17 cellular contexts compared by ENCODE assay signal in genomic region chr4:76665721-76666120, GRCh38.
"Had no signal": no experiment of that assay in that cellular context is flagged by ENCODE, and none has a peak within 500 bp of the region (broad histone marks: within the 10 kb centered on the region; RNA-seq: fewer than 3 reads in every experiment).

No MANE protein-coding gene starts in this region.

- H3K36me3 ChIP-seq: adrenal gland, esophagus squamous epithelium, pancreas, tibial nerve had no signal

- H3K27ac ChIP-seq: adrenal gland had no signal

- H3K9me3 Mint-ChIP-seq: activated CD4-positive, alpha-beta memory T cell treated with anti-CD3 and anti-CD28 coated beads, Interleukin-2, amount 10 ng/mL, durations not matched to agents 7 days and 5 days; activated naive CD4-positive, alpha-beta T cell treated with anti-CD3 and anti-CD28 coated beads, Interleukin-2, amount 50 U/mL, for 24 hours; activated T-cell treated with anti-CD3 and anti-CD28 coated beads, Interleukin-2, amount 50 U/mL, for 24 hours; stimulated activated effector memory CD8-positive, alpha-beta T cell treated with anti-CD3 and anti-CD28 coated beads, Interleukin-12 subunit alpha, Interleukin-12 subunit beta, amount 100 ng/mL, for 72 hours; WTC11 had no signal

- H3K4me1 Mint-ChIP-seq: activated naive CD4-positive, alpha-beta T cell treated with anti-CD3 and anti-CD28 coated beads, Interleukin-2, amount 50 U/mL, for 24 hours; stimulated activated effector memory CD8-positive, alpha-beta T cell treated with anti-CD3 and anti-CD28 coated beads, Interleukin-12 subunit alpha, Interleukin-12 subunit beta, amount 100 ng/mL, for 72 hours; WTC11 had no signal

- H3K4me3 ChIP-seq: adrenal gland, esophagus squamous epithelium, pancreas, tibial nerve had no signal

- H3K27me3 ChIP-seq: adrenal gland, esophagus squamous epithelium, pancreas, tibial nerve had no signal

- H3K27ac Mint-ChIP-seq: activated CD4-positive, alpha-beta memory T cell treated with anti-CD3 and anti-CD28 coated beads, Interleukin-2, amount 10 ng/mL, durations not matched to agents 7 days and 5 days; activated naive CD4-positive, alpha-beta T cell treated with anti-CD3 and anti-CD28 coated beads, Interleukin-2, amount 50 U/mL, for 24 hours; activated T-cell treated with anti-CD3 and anti-CD28 coated beads, Interleukin-2, amount 50 U/mL, for 24 hours; stimulated activated effector memory CD8-positive, alpha-beta T cell treated with anti-CD3 and anti-CD28 coated beads, Interleukin-12 subunit alpha, Interleukin-12 subunit beta, amount 100 ng/mL, for 72 hours; T-helper 17 cell; WTC11 had no signal

- H3K9me3 ChIP-seq: adrenal gland, esophagus squamous epithelium, pancreas, tibial nerve had no signal

- H3K36me3 Mint-ChIP-seq: activated naive CD4-positive, alpha-beta T cell treated with anti-CD3 and anti-CD28 coated beads, Interleukin-2, amount 50 U/mL, for 24 hours; stimulated activated effector memory CD8-positive, alpha-beta T cell treated with anti-CD3 and anti-CD28 coated beads, Interleukin-12 subunit alpha, Interleukin-12 subunit beta, amount 100 ng/mL, for 72 hours; WTC11 had no signal

- H3K4me3 Mint-ChIP-seq: activated CD4-positive, alpha-beta memory T cell treated with anti-CD3 and anti-CD28 coated beads, Interleukin-2, amount 10 ng/mL, durations not matched to agents 7 days and 5 days; activated naive CD4-positive, alpha-beta T cell treated with anti-CD3 and anti-CD28 coated beads, Interleukin-2, amount 50 U/mL, for 24 hours; activated T-cell treated with anti-CD3 and anti-CD28 coated beads, Interleukin-2, amount 50 U/mL, for 24 hours; stimulated activated effector memory CD8-positive, alpha-beta T cell treated with anti-CD3 and anti-CD28 coated beads, Interleukin-12 subunit alpha, Interleukin-12 subunit beta, amount 100 ng/mL, for 72 hours; T-helper 17 cell; WTC11 had no signal

- H3K4me1 ChIP-seq: adrenal gland, tibial nerve had no signal

- ATAC-seq: stimulated activated effector memory CD8-positive, alpha-beta T cell treated with anti-CD3 and anti-CD28 coated beads, Interleukin-12 subunit alpha, Interleukin-12 subunit beta, amount 100 ng/mL, for 72 hours; T-helper 17 cell; WTC11 had no signal

- DNase-seq: activated CD4-positive, alpha-beta memory T cell treated with anti-CD3 and anti-CD28 coated beads, Interleukin-2, amount 10 ng/mL, durations not matched to agents 7 days and 5 days; activated CD4-positive, alpha-beta T cell treated with anti-CD3 and anti-CD28 coated beads for 4 hours; activated effector memory CD4-positive, alpha-beta T cell treated with Interleukin-2 at 50 U/mL for 16 hours; activated T-cell treated with anti-CD3 and anti-CD28 coated beads, Interleukin-2, amount 50 U/mL, for 24 hours; adrenal gland; caudate nucleus; esophagus squamous epithelium; hippocampal formation; kidney; left ventricle myocardium superior; stimulated activated CD4-positive, alpha-beta T cell treated with anti-CD3 and anti-CD28 coated beads, Interleukin-12 subunit alpha, Interleukin-12 subunit beta, amount 100 ng/mL, for 4 hours; T-helper 17 cell had no signal
